10 cellular contexts compared by ENCODE assay signal in genomic region chr2:87994304-87994850, GRCh38. TPM values are rescaled to one million over a fixed set of nuclear protein-coding genes. Genes with fewer than 3 reads are reported as not detected.
"Had no signal": no experiment of that assay in that cellular context is flagged by ENCODE, and none has a peak within 500 bp of the region (broad histone marks: within the 10 kb centered on the region; RNA-seq: fewer than 3 reads in every experiment).

No MANE protein-coding gene starts in this region.

RNA-seq across cellular contexts. Expression of gene RNU2-63P, which starts 22.0 kb away (rescaled TPM):
- total RNA-seq: esophagus squamous epithelium, gastrocnemius medialis, glomerular endothelial cell, left ventricle myocardium inferior, liver, mononuclear cell, mucosa of gallbladder had no signal
- polyA plus RNA-seq: heart right ventricle, liver, lung, mammary epithelial cell had no signal
